In genomic region chr3:127639173-127640030, GRCh38 we compare ENCODE assay signal across 13 cellular contexts. TPM values are rescaled to one million over a fixed set of nuclear protein-coding genes. Genes with fewer than 3 reads are reported as not detected.
DNase-seq lines count a peak whose midpoint lies in the region; ATAC-seq and TF ChIP-seq lines count a peak whose summit lies in the region.
"Had no signal": no experiment of that assay in that cellular context is flagged by ENCODE, and none has a peak within 500 bp of the region (broad histone marks: within the 10 kb centered on the region; RNA-seq: fewer than 3 reads in every experiment).

No MANE protein-coding gene starts in this region.

- DNase-seq in GM23338 (ENCODE audit: low spot score) = no peak
- peak; percentile 53 to 75 for DNase-seq in PC-9
- DNase-seq in fibroblast of gingiva (ENCODE audit: low read depth) = peak; percentile 20
- DNase-seq in sigmoid colon = peak; percentile 17
- DNase-seq in NCI-H1694 treated with DMSO at 0.1 percent for 48 hours (lab: John Stamatoyannopoulos, UW) = no peak
- DNase-seq in activated CD8-positive, alpha-beta memory T cell treated with anti-CD3 and anti-CD28 coated beads for 24 hours = no peak
- DNase-seq: activated CD4-positive, CD25-positive, alpha-beta regulatory T cell; activated T-cell treated with anti-CD3 and anti-CD28 coated beads, Interleukin-2, amount 50 U/mL, for 72 hours; NCI-H526 had no signal

- no peaks in the 10 kb centered on the region for H3K36me3 ChIP-seq in GM23338 (ENCODE audit: insufficient read depth)
- H3K36me3 ChIP-seq in PC-9 (ENCODE audit: low read depth) = no peaks in the 10 kb centered on the region
- no peaks in the 10 kb centered on the region for H3K36me3 ChIP-seq in sigmoid colon
- H3K36me3 ChIP-seq: ascending aorta, right atrium auricular region had no signal

- H3K4me1 Mint-ChIP-seq in GM23338 = peaks cover 14% of the 10 kb centered on the region

- CTCF ChIA-PET in PC-9 (lab: Charles Lee) = interaction anchor here (0.6 to 0.8 kb wide), 3 partner anchors 55 to 716 kb away, joined by 3 to 7 read pairs (median 4); no protein-coding TSS in a partner anchor

- no peak for TF ChIP-seq CTCF in GM23338 (conservative IDR thresholded peaks at IDR 0.05; ENCODE audit: low read depth in 2 of 2)
- TF ChIP-seq CTCF in PC-9 (conservative IDR thresholded peaks at IDR 0.05) = no peak
- TF ChIP-seq CTCF in sigmoid colon (IDR thresholded peaks at IDR 0.05) = no peak

- POLR2A ChIA-PET in PC-9 (lab: Charles Lee; ENCODE audit: unreplicated experiment) = interaction anchor here (0.6 kb wide), 1 partner anchor 412 kb away, joined by 4 read pairs; no protein-coding TSS in a partner anchor

- H3K4me3 Mint-ChIP-seq in GM23338 = no peak overlapping the region
- H3K4me3 Mint-ChIP-seq: activated T-cell treated with anti-CD3 and anti-CD28 coated beads, Interleukin-2, amount 50 U/mL, for 72 hours had no signal

- H3K9me3 Mint-ChIP-seq in GM23338 = no peaks in the 10 kb centered on the region
- H3K9me3 Mint-ChIP-seq: activated T-cell treated with anti-CD3 and anti-CD28 coated beads, Interleukin-2, amount 50 U/mL, for 72 hours had no signal

- no peak for TF ChIP-seq EP300 in sigmoid colon (IDR thresholded peaks at IDR 0.05)

- no peak overlapping the region for H2AFZ ChIP-seq in GM23338
- H2AFZ ChIP-seq in PC-9 = no peak overlapping the region

- peak overlapping the region; percentile 36; the same call in 1 of the 2 replicates for H3K27ac Mint-ChIP-seq in GM23338
- H3K27ac Mint-ChIP-seq: activated T-cell treated with anti-CD3 and anti-CD28 coated beads, Interleukin-2, amount 50 U/mL, for 72 hours had no signal

- peaks cover 15% of the 10 kb centered on the region for H3K36me3 Mint-ChIP-seq in GM23338 (ENCODE audit: low read depth)

- H3K27ac ChIP-seq in GM23338 (ENCODE audit: low read depth) (no peak overlapping the region), PC-9 (peak overlapping the region; percentile 24; the same call in 1 of the 2 replicates), sigmoid colon (no peak overlapping the region)
- H3K27ac ChIP-seq: ascending aorta, right atrium auricular region, SK-N-MC had no signal

- intact Hi-C loops in PC-9 (cut with micrococcal nuclease; ENCODE audit: unreplicated experiment) = no loop called here
- intact Hi-C loops in sigmoid colon (cut with DNase I) = no loop called here

- TF ChIP-seq POLR2A in sigmoid colon (IDR thresholded peaks at IDR 0.05) = no peak

- H4K20me1 ChIP-seq in GM23338 (replicated peaks; ENCODE audit: insufficient read depth) (no peaks in the 10 kb centered on the region), PC-9 (ENCODE audit: insufficient read depth) (no peaks in the 10 kb centered on the region)

- H3K4me1 ChIP-seq in GM23338 (ENCODE audit: insufficient read depth) (peaks cover 6% of the 10 kb centered on the region; the same call in 1 of the 2 replicates), PC-9 (replicated peaks; ENCODE audit: insufficient read depth) (peaks cover 23% of the 10 kb centered on the region), sigmoid colon (no peaks in the 10 kb centered on the region)
- H3K4me1 ChIP-seq: ascending aorta, right atrium auricular region had no signal

- no peaks in the 10 kb centered on the region for H3F3A ChIP-seq in GM23338 (replicated peaks; ENCODE audit: low read depth)
- H3F3A ChIP-seq in PC-9 (ENCODE audit: insufficient read depth, low read depth) = peaks cover 23% of the 10 kb centered on the region; the same call in 1 of the 2 replicates

- no peaks in the 10 kb centered on the region for H3K27me3 ChIP-seq in GM23338 (ENCODE audit: insufficient read depth)
- H3K27me3 ChIP-seq in PC-9 (ENCODE audit: insufficient read depth, low read depth) = no peaks in the 10 kb centered on the region
- H3K27me3 ChIP-seq in sigmoid colon = no peaks in the 10 kb centered on the region
- H3K27me3 ChIP-seq: ascending aorta, right atrium auricular region had no signal

- BruUV-seq in PC-9 (replicated peaks; lab: Mats Ljungman, UMichigan) = no TSS peak

- peaks cover 3% of the 10 kb centered on the region for H3K27me3 Mint-ChIP-seq in GM23338 (ENCODE audit: insufficient read depth, low read depth, poor library complexity)

- H3K9me3 ChIP-seq in PC-9 (ENCODE audit: insufficient read depth, low read depth) (no peaks in the 10 kb centered on the region), sigmoid colon (no peaks in the 10 kb centered on the region)
- H3K9me3 ChIP-seq: ascending aorta, right atrium auricular region had no signal

- H3K4me3 ChIP-seq in GM23338 (no peak overlapping the region), PC-9 (no peak overlapping the region), sigmoid colon (no peak overlapping the region)
- H3K4me3 ChIP-seq: ascending aorta, right atrium auricular region, SK-N-MC had no signal

- ATAC-seq in GM23338 (no peak), GM19035 (IDR thresholded peaks at IDR 0.05; ENCODE audit: unreplicated experiment) (no peak)
- ATAC-seq: activated T-cell treated with anti-CD3 and anti-CD28 coated beads, Interleukin-2, amount 50 U/mL, for 72 hours had no signal

- H3K79me2 ChIP-seq in GM23338 (replicated peaks; ENCODE audit: insufficient read depth) (peaks cover 8% of the 10 kb centered on the region), PC-9 (ENCODE audit: low read depth) (no peaks in the 10 kb centered on the region)

- H3K4me2 ChIP-seq in GM23338 = no peak overlapping the region
- H3K4me2 ChIP-seq in PC-9 = no peak overlapping the region

- WGBS in sigmoid colon, 2 donors = 89 to 90% methylated on average over 4 of the region's 4 CpGs

- H3K9me2 ChIP-seq in GM23338 (ENCODE audit: insufficient read depth) (no peaks in the 10 kb centered on the region), PC-9 (ENCODE audit: insufficient read depth) (no peaks in the 10 kb centered on the region)

TF ChIP-seq in GM23338, 12 proteins besides CTCF, POLR2A, EP300 and RAD21 (continues in another document):
- TF ChIP-seq NANOG (IDR thresholded peaks at IDR 0.05; ENCODE audit: borderline replicate concordance) (no peak), ETS1 (IDR thresholded peaks at IDR 0.05) (no peak), JUNB (IDR thresholded peaks at IDR 0.05; ENCODE audit: unreplicated experiment) (no peak), EZH2 (IDR thresholded peaks at IDR 0.05; ENCODE audit: low read depth, unreplicated experiment) (no peak), POLR2AphosphoS5 (IDR thresholded peaks at IDR 0.05; ENCODE audit: low read depth) (no peak), STAT1 (IDR thresholded peaks at IDR 0.05; ENCODE audit: unreplicated experiment) (no peak), ZNF331 (CRISPR knock-in tag; IDR thresholded peaks at IDR 0.05; ENCODE audit: low read depth) (no peak), REST (IDR thresholded peaks at IDR 0.05; ENCODE audit: unreplicated experiment) (no peak)

RNA-seq across cellular contexts. Expression of gene PODXL2, which starts 10.4 kb away (rescaled TPM):
- 51.0 and 57.6 TPM in 2 replicates for total RNA-seq in GM23338 (2014; rRNA removed; shearing (Covaris generic))
- polyA plus RNA-seq in GM23338 (2016; fragmentation: Nextera tagmentation; extraction: Ambion mirVana) (18.4 and 19.1 TPM in 2 replicates), sigmoid colon (10 to 100 TPM in 1 of 3 donors, 1 to 10 TPM in 2; 2.5 to 16.7 (median 3.0) TPM)
- total RNA-seq in PC-9 (2021) (11.9 and 12.1 TPM in 2 replicates), sigmoid colon (1 to 10 TPM; 2.0 to 4.3 (median 2.4) TPM)

RNA-seq across cellular contexts. Expression of gene ABTB1, which starts 33.4 kb away (rescaled TPM):
- 5.0 and 5.7 TPM in 2 replicates for total RNA-seq in GM23338 (2014; rRNA removed; shearing (Covaris generic))
- 3.7 TPM in 2 replicates for polyA plus RNA-seq in GM23338 (2016; fragmentation: Nextera tagmentation; extraction: Ambion mirVana)
- 39.1 and 57.1 TPM in 2 replicates for total RNA-seq in PC-9 (2021)
- total RNA-seq in sigmoid colon = 10 to 100 TPM; 33.5 to 75.3 (median 49.1) TPM
- 10 to 100 TPM; 18.0 to 36.5 (median 24.6) TPM for polyA plus RNA-seq in sigmoid colon

RNA-seq across cellular contexts. Expression of gene MCM2, which starts 41.2 kb away (rescaled TPM):
- total RNA-seq in GM23338 (2014; rRNA removed; shearing (Covaris generic)) = 184 and 235 TPM in 2 replicates
- polyA plus RNA-seq in GM23338 (2016; fragmentation: Nextera tagmentation; extraction: Ambion mirVana) = 27.4 and 32.8 TPM in 2 replicates
- total RNA-seq in PC-9 (2021) = 108 and 137 TPM in 2 replicates
- 1 to 10 TPM; 3.0 to 5.1 (median 3.6) TPM for total RNA-seq in sigmoid colon
- polyA plus RNA-seq in sigmoid colon = 10 to 100 TPM in 1 of 3 donors, 1 to 10 TPM in 2; 2.4 to 28.6 (median 6.2) TPM

RNA-seq across cellular contexts. Expression of gene TPRA1, which starts 48.9 kb away (rescaled TPM):
- total RNA-seq in GM23338 (2014; rRNA removed; shearing (Covaris generic)) = 24.1 and 30.4 TPM in 2 replicates
- polyA plus RNA-seq in GM23338 (2016; fragmentation: Nextera tagmentation; extraction: Ambion mirVana) (16.7 and 19.4 TPM in 2 replicates), sigmoid colon (10 to 100 TPM in 2 of 3 donors, 1 to 10 TPM in 1; 7.2 to 20.4 (median 10.2) TPM)
- total RNA-seq in PC-9 (2021) (58.5 and 66.5 TPM in 2 replicates), sigmoid colon (10 to 100 TPM; 28.5 to 33.2 (median 31.1) TPM)

Comparison
In these comparisons a context has a peak if more than half of its experiments do, and no peak if none do; other contexts are left out.
1. DNase-seq: peak in PC-9 (2 of 2), fibroblast of gingiva (single experiment) and sigmoid colon (single experiment); none in GM23338 (single experiment), NCI-H1694 treated with DMSO at 0.1 percent for 48 hours (single experiment) and activated CD8-positive, alpha-beta memory T cell treated with anti-CD3 and anti-CD28 coated beads for 24 hours (single experiment).
2. RNA of gene MCM2, which starts 41.2 kb away (total RNA-seq): 184 to 235 TPM in GM23338 and 108 to 137 TPM in PC-9; 3.0 to 5.1 TPM in sigmoid colon; every median in the first group is over 10 times any median in the second.